Comparison of ENCODE assay signal across 32 cellular contexts in genomic region chr13:38933786-38934185, GRCh38. TPM values are rescaled to one million over a fixed set of nuclear protein-coding genes. Genes with fewer than 3 reads are reported as not detected.
"Had no signal": no experiment of that assay in that cellular context is flagged by ENCODE, and none has a peak within 500 bp of the region (broad histone marks: within the 10 kb centered on the region; RNA-seq: fewer than 3 reads in every experiment).

No MANE protein-coding gene starts in this region.

- FAIRE-seq: islet of Langerhans, keratinocyte had no signal

- H3K4me3 ChIP-seq: coronary artery, dorsolateral prefrontal cortex, esophagus squamous epithelium, gastrocnemius medialis, heart right ventricle, left lung, lower lobe of right lung, mucosa of descending colon had no signal

- H3K36me3 ChIP-seq: esophagus squamous epithelium, gastrocnemius medialis, heart right ventricle, left lung, lower lobe of right lung had no signal

- H3K27me3 ChIP-seq: dorsolateral prefrontal cortex, esophagus squamous epithelium, gastrocnemius medialis, left lung had no signal

- DNase-seq: dermis blood vessel endothelial cell; dorsolateral prefrontal cortex; effector CD4-positive, alpha-beta T cell; effector memory CD4-positive, alpha-beta T cell; erythroblast; esophagus squamous epithelium; foreskin fibroblast; foreskin melanocyte; gastrocnemius medialis; glutamatergic neuron; head of caudate nucleus; heart right ventricle; hippocampal formation; left cardiac atrium; left lung; left ventricle myocardium superior; lower lobe of right lung; mesenchymal stem cell; mucosa of descending colon; naive B cell had no signal

- ATAC-seq: esophagus mucosa, gastrocnemius medialis, heart right ventricle, left cardiac atrium, left lung, left ventricle myocardium superior, lower lobe of right lung, mucosa of descending colon had no signal

- H3K27ac ChIP-seq: coronary artery, dorsolateral prefrontal cortex, epithelial cell of prostate, esophagus squamous epithelium, gastrocnemius medialis, heart right ventricle, left lung, lower lobe of right lung had no signal

- H3K9me3 ChIP-seq: esophagus squamous epithelium, gastrocnemius medialis, heart right ventricle, left lung, lower lobe of right lung, mucosa of descending colon had no signal

- H3K4me1 ChIP-seq: esophagus squamous epithelium, gastrocnemius medialis, heart right ventricle, left lung, lower lobe of right lung had no signal

RNA-seq across cellular contexts. Expression of gene STOML3, which starts 56.8 kb away (rescaled TPM):
- total RNA-seq: dermis blood vessel endothelial cell, dorsolateral prefrontal cortex, esophagus mucosa, esophagus squamous epithelium, gastrocnemius medialis, glomerular endothelial cell, heart right ventricle, kidney epithelial cell, left cardiac atrium, left ventricle myocardium superior, lower leg skin, lung microvascular endothelial cell, mesenteric fat pad, mesothelial cell of epicardium, myocyte had no signal
- polyA plus RNA-seq: heart right ventricle, keratinocyte had no signal
